19 cellular contexts compared by ENCODE assay signal in the genomic region with DNA sequence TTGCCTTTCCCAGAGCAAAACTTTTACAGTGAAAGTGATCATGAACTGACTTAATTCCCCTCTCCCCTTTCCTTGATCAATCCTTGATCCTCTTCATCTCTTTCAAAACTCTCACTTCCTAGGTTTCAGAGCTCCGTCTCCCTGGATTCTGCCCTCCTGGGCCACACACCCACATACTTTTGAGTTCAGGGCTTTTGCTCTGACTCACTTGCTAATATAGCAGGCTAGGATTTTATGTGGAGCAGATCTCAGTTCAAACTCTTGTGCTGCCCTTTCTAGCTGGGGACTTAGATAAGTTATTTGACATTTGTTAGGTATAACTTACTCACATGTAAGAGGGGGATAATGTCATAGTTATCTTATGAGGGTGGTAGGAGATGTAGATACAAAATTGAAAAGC.
"Had no signal": no experiment of that assay in that cellular context is flagged by ENCODE, and none has a peak within 500 bp of the region (broad histone marks: within the 10 kb centered on the region; RNA-seq: fewer than 3 reads in every experiment).

No MANE protein-coding gene starts in this region.

- H3K27ac ChIP-seq: lower lobe of right lung, thyroid gland had no signal

- DNase-seq: activated CD4-positive, alpha-beta memory T cell treated with anti-CD3 and anti-CD28 coated beads, Interleukin-2, amount 10 ng/mL, durations not matched to agents 7 days and 5 days; activated CD4-positive, alpha-beta T cell treated with anti-CD3 and anti-CD28 coated beads for 48 hours; activated CD4-positive, CD25-positive, alpha-beta regulatory T cell; activated CD8-positive, alpha-beta memory T cell treated with anti-CD3 and anti-CD28 coated beads, Interleukin-2, amount 10 ng/mL, durations not matched to agents 7 days and 5 days; activated naive CD4-positive, alpha-beta T cell; activated naive CD8-positive, alpha-beta T cell treated with anti-CD3 and anti-CD28 coated beads for 36 hours; cortex of kidney; effector CD4-positive, alpha-beta T cell; lower lobe of right lung; occipital lobe; posterior cingulate gyrus; retina; stimulated activated CD4-positive, alpha-beta T cell treated with anti-CD3 and anti-CD28 coated beads, Interleukin-12 subunit alpha, Interleukin-12 subunit beta, amount 100 ng/mL, for 4 hours; stimulated activated CD4-positive, alpha-beta T cell treated with anti-CD3 and anti-CD28 coated beads, Interleukin-1b, Interleukin-23, amount 100 ng/mL, for 48 hours; stimulated activated naive CD4-positive, alpha-beta T cell treated with Interleukin-2 at 50 U/mL for 16 hours; T1000; thyroid gland had no signal

- H3K9me3 Mint-ChIP-seq: activated CD4-positive, alpha-beta memory T cell treated with anti-CD3 and anti-CD28 coated beads, Interleukin-2, amount 10 ng/mL, durations not matched to agents 7 days and 5 days; activated naive CD8-positive, alpha-beta T cell treated with anti-CD3 and anti-CD28 coated beads for 36 hours; activated T-helper 17 cell treated with anti-CD3 and anti-CD28 coated beads, Interleukin-2, amount 50 U/mL, for 72 hours; brain had no signal

- H3K27ac Mint-ChIP-seq: activated CD4-positive, alpha-beta memory T cell treated with anti-CD3 and anti-CD28 coated beads, Interleukin-2, amount 10 ng/mL, durations not matched to agents 7 days and 5 days; activated CD8-positive, alpha-beta memory T cell treated with anti-CD3 and anti-CD28 coated beads, Interleukin-2, amount 10 ng/mL, durations not matched to agents 7 days and 5 days; activated naive CD8-positive, alpha-beta T cell treated with anti-CD3 and anti-CD28 coated beads for 36 hours; activated T-helper 17 cell treated with anti-CD3 and anti-CD28 coated beads, Interleukin-2, amount 50 U/mL, for 72 hours; brain had no signal

- H3K9me3 ChIP-seq: lower lobe of right lung, thyroid gland had no signal

- ATAC-seq: activated CD8-positive, alpha-beta memory T cell treated with anti-CD3 and anti-CD28 coated beads, Interleukin-2, amount 10 ng/mL, durations not matched to agents 7 days and 5 days; activated T-helper 17 cell treated with anti-CD3 and anti-CD28 coated beads, Interleukin-2, amount 50 U/mL, for 72 hours; lower lobe of right lung had no signal

- H3K4me1 Mint-ChIP-seq: activated naive CD8-positive, alpha-beta T cell treated with anti-CD3 and anti-CD28 coated beads for 36 hours; brain had no signal

- H3K27me3 Mint-ChIP-seq: activated CD8-positive, alpha-beta memory T cell treated with anti-CD3 and anti-CD28 coated beads, Interleukin-2, amount 10 ng/mL, durations not matched to agents 7 days and 5 days had no signal

- H3K36me3 Mint-ChIP-seq: activated CD8-positive, alpha-beta memory T cell treated with anti-CD3 and anti-CD28 coated beads, Interleukin-2, amount 10 ng/mL, durations not matched to agents 7 days and 5 days; activated naive CD8-positive, alpha-beta T cell treated with anti-CD3 and anti-CD28 coated beads for 36 hours; brain had no signal

- H3K4me3 ChIP-seq: lower lobe of right lung, thyroid gland had no signal

- H3K4me1 ChIP-seq: lower lobe of right lung, thyroid gland had no signal

- H3K27me3 ChIP-seq: thyroid gland had no signal

- H3K4me3 Mint-ChIP-seq: activated CD4-positive, alpha-beta memory T cell treated with anti-CD3 and anti-CD28 coated beads, Interleukin-2, amount 10 ng/mL, durations not matched to agents 7 days and 5 days; activated CD8-positive, alpha-beta memory T cell treated with anti-CD3 and anti-CD28 coated beads, Interleukin-2, amount 10 ng/mL, durations not matched to agents 7 days and 5 days; activated naive CD8-positive, alpha-beta T cell treated with anti-CD3 and anti-CD28 coated beads for 36 hours; activated T-helper 17 cell treated with anti-CD3 and anti-CD28 coated beads, Interleukin-2, amount 50 U/mL, for 72 hours; brain had no signal

- H3K36me3 ChIP-seq: lower lobe of right lung, thyroid gland had no signal
